Comparison of ENCODE assay signal across 26 cellular contexts in genomic region chr11:32968541-32968940, GRCh38.
"Had no signal": no experiment of that assay in that cellular context is flagged by ENCODE, and none has a peak within 500 bp of the region (broad histone marks: within the 10 kb centered on the region; RNA-seq: fewer than 3 reads in every experiment).

No MANE protein-coding gene starts in this region.

- ATAC-seq: activated CD4-positive, CD25-positive, alpha-beta regulatory T cell treated with anti-CD3 and anti-CD28 coated beads, Interleukin-2, amount 50 U/mL, for 24 hours; activated CD8-positive, alpha-beta T cell treated with anti-CD3 and anti-CD28 coated beads for 36 hours; Panc1; Right ventricle myocardium inferior had no signal

- H3K27me3 Mint-ChIP-seq: activated CD8-positive, alpha-beta T cell treated with anti-CD3 and anti-CD28 coated beads for 36 hours; activated naive CD8-positive, alpha-beta T cell treated with anti-CD3 and anti-CD28 coated beads, Interleukin-2, amount 10 ng/mL, durations not matched to agents 7 days and 5 days had no signal

- H3K27ac Mint-ChIP-seq: activated CD8-positive, alpha-beta T cell treated with anti-CD3 and anti-CD28 coated beads for 36 hours; activated naive CD8-positive, alpha-beta T cell treated with anti-CD3 and anti-CD28 coated beads, Interleukin-2, amount 10 ng/mL, durations not matched to agents 7 days and 5 days had no signal

- H3K27me3 ChIP-seq: adrenal gland, SJCRH30 had no signal

- H3K27ac ChIP-seq: adrenal gland, SJCRH30, WERI-Rb-1 had no signal

- H3K4me3 ChIP-seq: adrenal gland, SJCRH30 had no signal

- H3K9me3 Mint-ChIP-seq: activated CD8-positive, alpha-beta T cell treated with anti-CD3 and anti-CD28 coated beads for 36 hours; activated naive CD8-positive, alpha-beta T cell treated with anti-CD3 and anti-CD28 coated beads, Interleukin-2, amount 10 ng/mL, durations not matched to agents 7 days and 5 days had no signal

- DNase-seq: activated CD4-positive, alpha-beta T cell treated with anti-CD3 and anti-CD28 coated beads for 4 hours; activated CD8-positive, alpha-beta memory T cell treated with anti-CD3 and anti-CD28 coated beads, Interleukin-2, amount 50 U/mL, for 48 hours; activated CD8-positive, alpha-beta T cell treated with anti-CD3 and anti-CD28 coated beads for 36 hours; activated naive CD4-positive, alpha-beta T cell treated with anti-CD3 and anti-CD28 coated beads, Interleukin-2, amount 50 U/mL, for 16 hours; activated naive CD8-positive, alpha-beta T cell treated with anti-CD3 and anti-CD28 coated beads, Interleukin-2, amount 10 ng/mL, durations not matched to agents 7 days and 5 days; activated T-cell treated with anti-CD3 and anti-CD28 coated beads, Interleukin-2, amount 50 U/mL, for 1 hour; adrenal gland; anterior cingulate cortex; caudate nucleus; MM.1S; NCI-H1105; NCI-H1436 treated with DMSO at 0.1 percent for 48 hours; NCI-H187; NCI-H2081; NCI-H510A treated with DMSO at 0.1 percent for 48 hours; NCI-H69; NK-92 treated with Interleukin-12 subunit alpha and Interleukin-12 subunit beta, amount 100 ng/mL, for 24 hours; OCI-M1; RPMI8226; SJCRH30; SK-N-SH; T-helper 1 cell; WERI-Rb-1 had no signal

- H3K9me3 ChIP-seq: adrenal gland, SJCRH30, SK-N-SH had no signal

- H3K4me1 ChIP-seq: adrenal gland, SJCRH30 had no signal

- H3K9ac ChIP-seq: SK-N-SH had no signal

- H3K4me3 Mint-ChIP-seq: activated CD8-positive, alpha-beta T cell treated with anti-CD3 and anti-CD28 coated beads for 36 hours; activated naive CD8-positive, alpha-beta T cell treated with anti-CD3 and anti-CD28 coated beads, Interleukin-2, amount 10 ng/mL, durations not matched to agents 7 days and 5 days had no signal
